13 cellular contexts compared by ENCODE assay signal in the genomic region with DNA sequence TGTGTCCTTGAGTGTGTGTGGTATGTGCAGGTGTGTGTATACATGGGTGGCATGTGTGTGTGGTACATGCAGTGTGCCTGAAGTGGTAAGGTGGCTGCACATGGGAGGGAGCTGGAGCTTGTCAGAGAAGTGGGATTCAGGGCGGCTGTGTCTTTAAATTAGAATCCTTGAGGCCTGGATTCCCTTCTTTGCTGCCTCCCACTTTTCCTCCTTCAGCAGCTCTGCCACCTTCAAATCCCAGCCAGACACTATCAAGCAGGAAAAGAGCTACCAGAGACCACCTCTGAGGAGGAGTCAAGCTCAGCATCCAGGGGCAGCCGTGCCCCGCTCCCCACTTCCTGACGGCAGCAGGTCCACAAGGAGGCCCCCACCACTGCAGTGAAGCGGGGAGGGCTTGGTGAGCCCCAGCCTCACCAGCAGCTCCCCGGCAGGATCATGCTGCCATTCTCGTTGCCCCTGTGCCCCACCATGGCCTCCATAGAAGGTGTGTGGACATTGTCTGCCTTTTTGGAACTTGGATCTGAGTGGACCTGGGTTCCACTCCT.
A peak's percentile ranks its signal among the peaks of the same experiment; 100 is the strongest.
DNase-seq lines count a peak whose midpoint lies in the region; ATAC-seq, FAIRE-seq and TF ChIP-seq lines count a peak whose summit lies in the region.
"Had no signal": no experiment of that assay in that cellular context is flagged by ENCODE, and none has a peak within 500 bp of the region (broad histone marks: within the 10 kb centered on the region; RNA-seq: fewer than 3 reads in every experiment).

No MANE protein-coding gene starts in this region.

- H3F3A ChIP-seq in neural cell (ENCODE audit: insufficient read depth, low read length, poor library complexity, severe bottlenecking) = no peaks in the 10 kb centered on the region

- no peak overlapping the region for H2AFZ ChIP-seq in neural cell (ENCODE audit: low read depth, low read length)
- H2AFZ ChIP-seq: GM23248 had no signal

- no peak for TF ChIP-seq RAD21 in neural cell (conservative IDR thresholded peaks at IDR 0.05)

- H3K9me2 ChIP-seq in neural cell (ENCODE audit: insufficient read depth, low read length) = no peaks in the 10 kb centered on the region

- H3K4me3 Mint-ChIP-seq in endothelial cell (ENCODE audit: unreplicated experiment) = no peak overlapping the region
- H3K4me3 Mint-ChIP-seq: CD8-positive, alpha-beta memory T cell had no signal

- no peaks in the 10 kb centered on the region for H3K9me3 Mint-ChIP-seq in endothelial cell (ENCODE audit: unreplicated experiment)

- H3K27ac Mint-ChIP-seq in endothelial cell (ENCODE audit: unreplicated experiment) = no peak overlapping the region
- H3K27ac Mint-ChIP-seq: CD8-positive, alpha-beta memory T cell had no signal

- DNase-seq in H7 = peak; percentile 30
- no peak for DNase-seq in bronchial epithelial cell (ENCODE audit: low read depth)
- no peak for DNase-seq in endothelial cell (ENCODE audit: low spot score)
- no peak for DNase-seq in inferior parietal cortex (ENCODE audit: extremely low spot score)
- DNase-seq: Caco-2; CD8-positive, alpha-beta memory T cell; GM23248; IMR-90; KBM-7 had no signal

- FAIRE-seq in bronchial epithelial cell (lab: Jason Lieb, UNC) = peak; percentile 52
- FAIRE-seq: A549 had no signal

- H3K9ac ChIP-seq in neural cell (ENCODE audit: low read length) = peak overlapping the region; percentile 31
- H3K9ac ChIP-seq: GM23248 had no signal

- no peak for TF ChIP-seq CTCF in bronchial epithelial cell (IDR thresholded peaks at IDR 0.05; ENCODE audit: insufficient read depth, low read length, severe bottlenecking)
- TF ChIP-seq CTCF in neural cell (IDR thresholded peaks at IDR 0.05; ENCODE audit: poor library complexity, severe bottlenecking) = no peak
- TF ChIP-seq CTCF in endothelial cell (IDR thresholded peaks at IDR 0.05; ENCODE audit: unreplicated experiment) = no peak

- ATAC-seq in HG03521 (IDR thresholded peaks at IDR 0.05; ENCODE audit: unreplicated experiment) = no peak
- ATAC-seq: A549 had no signal

- H3K4me3 ChIP-seq in H7 (ENCODE audit: insufficient read depth, low read depth, low read length) = no peak overlapping the region
- no peak overlapping the region for H3K4me3 ChIP-seq in bronchial epithelial cell (ENCODE audit: low read depth, low read length)
- peak overlapping the region; percentile 17 for H3K4me3 ChIP-seq in neural cell (ENCODE audit: low read length)
- H3K4me3 ChIP-seq: A549, GM23248, HAP-1 had no signal

- H3K27ac ChIP-seq in neural cell (ENCODE audit: low read length) = peak overlapping the region; percentile 28
- H3K27ac ChIP-seq: A549, GM23248 had no signal

- no peaks in the 10 kb centered on the region for H3K27me3 ChIP-seq in H7 (ENCODE audit: control insufficient read depth, insufficient read depth, low read length)
- peaks cover 2% of the 10 kb centered on the region for H3K27me3 ChIP-seq in bronchial epithelial cell (ENCODE audit: control insufficient read depth, insufficient read depth, low read length)
- no peaks in the 10 kb centered on the region for H3K27me3 ChIP-seq in neural cell (ENCODE audit: insufficient read depth, low read depth, low read length)

- H3K27me3 Mint-ChIP-seq in endothelial cell (ENCODE audit: unreplicated experiment) = peaks cover 9% of the 10 kb centered on the region

- no peaks in the 10 kb centered on the region for H3K79me2 ChIP-seq in neural cell (replicated peaks; ENCODE audit: insufficient read depth, low read length)

- no peaks in the 10 kb centered on the region for H4K20me1 ChIP-seq in neural cell (ENCODE audit: insufficient read depth)

- peaks cover 9% of the 10 kb centered on the region for H3K4me1 Mint-ChIP-seq in endothelial cell (ENCODE audit: unreplicated experiment)

- no peaks in the 10 kb centered on the region for H3K36me3 ChIP-seq in H7 (replicated peaks; ENCODE audit: control insufficient read depth, insufficient read depth, low read length)
- no peaks in the 10 kb centered on the region for H3K36me3 ChIP-seq in bronchial epithelial cell (ENCODE audit: control insufficient read depth, insufficient read depth, low read length)
- H3K36me3 ChIP-seq in neural cell (ENCODE audit: insufficient read depth, low read length) = no peaks in the 10 kb centered on the region
- H3K36me3 ChIP-seq: HAP-1 had no signal

- no peak for TF ChIP-seq EP300 in neural cell (conservative IDR thresholded peaks at IDR 0.05; ENCODE audit: poor library complexity, severe bottlenecking)

- no peak overlapping the region for H3K4me2 ChIP-seq in neural cell (ENCODE audit: low read length)
- H3K4me2 ChIP-seq: A549 had no signal

- no peaks in the 10 kb centered on the region for H3K9me3 ChIP-seq in neural cell (ENCODE audit: low read length)
- H3K9me3 ChIP-seq: A549, Caco-2, HAP-1 had no signal

- no peaks in the 10 kb centered on the region for H3K36me3 Mint-ChIP-seq in endothelial cell (ENCODE audit: low read depth, unreplicated experiment)
- H3K36me3 Mint-ChIP-seq: CD8-positive, alpha-beta memory T cell had no signal

TF ChIP-seq in neural cell, 6 proteins besides CTCF, POLR2A, EP300 and RAD21:
- TF ChIP-seq, protein P1, sequence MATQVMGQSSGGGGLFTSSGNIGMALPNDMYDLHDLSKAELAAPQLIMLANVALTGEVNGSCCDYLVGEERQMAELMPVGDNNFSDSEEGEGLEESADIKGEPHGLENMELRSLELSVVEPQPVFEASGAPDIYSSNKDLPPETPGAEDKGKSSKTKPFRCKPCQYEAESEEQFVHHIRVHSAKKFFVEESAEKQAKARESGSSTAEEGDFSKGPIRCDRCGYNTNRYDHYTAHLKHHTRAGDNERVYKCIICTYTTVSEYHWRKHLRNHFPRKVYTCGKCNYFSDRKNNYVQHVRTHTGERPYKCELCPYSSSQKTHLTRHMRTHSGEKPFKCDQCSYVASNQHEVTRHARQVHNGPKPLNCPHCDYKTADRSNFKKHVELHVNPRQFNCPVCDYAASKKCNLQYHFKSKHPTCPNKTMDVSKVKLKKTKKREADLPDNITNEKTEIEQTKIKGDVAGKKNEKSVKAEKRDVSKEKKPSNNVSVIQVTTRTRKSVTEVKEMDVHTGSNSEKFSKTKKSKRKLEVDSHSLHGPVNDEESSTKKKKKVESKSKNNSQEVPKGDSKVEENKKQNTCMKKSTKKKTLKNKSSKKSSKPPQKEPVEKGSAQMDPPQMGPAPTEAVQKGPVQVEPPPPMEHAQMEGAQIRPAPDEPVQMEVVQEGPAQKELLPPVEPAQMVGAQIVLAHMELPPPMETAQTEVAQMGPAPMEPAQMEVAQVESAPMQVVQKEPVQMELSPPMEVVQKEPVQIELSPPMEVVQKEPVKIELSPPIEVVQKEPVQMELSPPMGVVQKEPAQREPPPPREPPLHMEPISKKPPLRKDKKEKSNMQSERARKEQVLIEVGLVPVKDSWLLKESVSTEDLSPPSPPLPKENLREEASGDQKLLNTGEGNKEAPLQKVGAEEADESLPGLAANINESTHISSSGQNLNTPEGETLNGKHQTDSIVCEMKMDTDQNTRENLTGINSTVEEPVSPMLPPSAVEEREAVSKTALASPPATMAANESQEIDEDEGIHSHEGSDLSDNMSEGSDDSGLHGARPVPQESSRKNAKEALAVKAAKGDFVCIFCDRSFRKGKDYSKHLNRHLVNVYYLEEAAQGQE (IDR thresholded peaks at IDR 0.05; ENCODE audit: borderline replicate concordance) = no peak
- TF ChIP-seq POLR2AphosphoS5 (IDR thresholded peaks at IDR 0.05) (no peak), EZH2 (IDR thresholded peaks at IDR 0.05; ENCODE audit: borderline replicate concordance, insufficient read depth, low read length, poor library complexity, severe bottlenecking) (no peak)
